In genomic region chr9:126395439-126396212, GRCh38 we compare ENCODE assay signal across 11 cellular contexts.
DNase-seq lines count a peak whose midpoint lies in the region; ATAC-seq and TF ChIP-seq lines count a peak whose summit lies in the region.
"Had no signal": no experiment of that assay in that cellular context is flagged by ENCODE, and none has a peak within 500 bp of the region (broad histone marks: within the 10 kb centered on the region; RNA-seq: fewer than 3 reads in every experiment).

No MANE protein-coding gene starts in this region.

- H3K27me3 ChIP-seq in DND-41 (ENCODE audit: insufficient read depth, low read length, poor library complexity) (no peaks in the 10 kb centered on the region), Loucy (ENCODE audit: insufficient read depth, low read length, poor library complexity, severe bottlenecking) (no peaks in the 10 kb centered on the region), brain microvascular endothelial cell (replicated peaks) (no peaks in the 10 kb centered on the region), neuronal stem cell (ENCODE audit: control insufficient read depth in 3 of 3, insufficient read depth in 3 of 3, low read depth in 1 of 3, low read length in 3 of 3) (no peaks in the 10 kb centered on the region)
- H3K27me3 ChIP-seq in naive thymus-derived CD4-positive, alpha-beta T cell (ENCODE audit: control insufficient read depth in 2 of 2, insufficient read depth in 2 of 2, low read length in 2 of 2) = no peaks in the 10 kb centered on the region

- H3K36me3 Mint-ChIP-seq in naive thymus-derived CD4-positive, alpha-beta T cell = peaks cover 1 to 14% (median 6%) of the 10 kb centered on the region in 5 donors
- H3K36me3 Mint-ChIP-seq in chondrocyte (ENCODE audit: low read depth) = peaks cover 12% of the 10 kb centered on the region

- in situ Hi-C loops in brain microvascular endothelial cell (cut with HindIII; ENCODE audit: low pct_ligation_motif_present, low sequenced_read_pairs) = no loop called here

- H3K9me3 ChIP-seq in DND-41 (ENCODE audit: insufficient read depth, low read length, severe bottlenecking) (no peaks in the 10 kb centered on the region), Loucy (ENCODE audit: insufficient read depth, low read depth, low read length) (no peaks in the 10 kb centered on the region), neuronal stem cell (replicated peaks in 1 of 2; ENCODE audit: control insufficient read depth in 2 of 2, insufficient read depth in 1 of 2, low read depth in 1 of 2, low read length in 2 of 2) (no peaks in the 10 kb centered on the region)
- H3K9me3 ChIP-seq in naive thymus-derived CD4-positive, alpha-beta T cell (ENCODE audit: control insufficient read depth in 2 of 3, low read length in 3 of 3) = no peaks in the 10 kb centered on the region

- H3F3A ChIP-seq in Loucy (ENCODE audit: low read depth) = peaks cover 10% of the 10 kb centered on the region

- no peak overlapping the region for H4K8ac ChIP-seq in neuronal stem cell (ENCODE audit: low read depth, low read length)

- H3K36me3 ChIP-seq in DND-41 (ENCODE audit: insufficient read depth, low read length) (peaks cover 17% of the 10 kb centered on the region; the same call in 1 of the 2 replicates), Loucy (ENCODE audit: insufficient read depth, low read length) (peaks cover 80% of the 10 kb centered on the region; the same call in 1 of the 2 replicates), brain microvascular endothelial cell (replicated peaks) (no peaks in the 10 kb centered on the region), neuronal stem cell (replicated peaks in 1 of 2; ENCODE audit: control insufficient read depth in 2 of 2, insufficient read depth in 2 of 2, low read length in 2 of 2) (peaks cover 19 to 83% of the 10 kb centered on the region in 2 donors)
- no peaks in the 10 kb centered on the region for H3K36me3 ChIP-seq in naive thymus-derived CD4-positive, alpha-beta T cell (ENCODE audit: control insufficient read depth in 2 of 3, insufficient read depth in 3 of 3, low read length in 3 of 3)

- H2AK5ac ChIP-seq in neuronal stem cell (ENCODE audit: low read depth, low read length) = no peak overlapping the region

- H2BK5ac ChIP-seq in neuronal stem cell (ENCODE audit: low read length) = no peak overlapping the region

- no peaks in the 10 kb centered on the region for H3K9me3 Mint-ChIP-seq in naive thymus-derived CD4-positive, alpha-beta T cell
- H3K9me3 Mint-ChIP-seq in chondrocyte (ENCODE audit: low read depth) = no peaks in the 10 kb centered on the region
- H3K9me3 Mint-ChIP-seq: activated naive CD4-positive, alpha-beta T cell treated with anti-CD3 and anti-CD28 coated beads for 36 hours had no signal

- H3K4me3 ChIP-seq in DND-41 (ENCODE audit: low read depth in 1 of 2, low read length in 2 of 2) (no peak overlapping the region), Loucy (ENCODE audit: low read length, poor library complexity, severe bottlenecking) (no peak overlapping the region), brain microvascular endothelial cell (ENCODE audit: low read depth, low read length) (no peak overlapping the region), neuronal stem cell (ENCODE audit: low read length in 2 of 2) (no peak overlapping the region)
- no peak overlapping the region for H3K4me3 ChIP-seq in naive thymus-derived CD4-positive, alpha-beta T cell (ENCODE audit: low read length)
- H3K4me3 ChIP-seq: smooth muscle cell had no signal

- H2AFZ ChIP-seq in DND-41 (ENCODE audit: low read depth, low read length) (no peak overlapping the region), Loucy (ENCODE audit: low read length) (no peak overlapping the region), neuronal stem cell (ENCODE audit: low read length) (no peak overlapping the region)

- H4K20me1 ChIP-seq in DND-41 (ENCODE audit: insufficient read depth, low read length) (peaks cover 12% of the 10 kb centered on the region; the same call in 1 of the 2 replicates), Loucy (ENCODE audit: insufficient read depth, low read length, poor library complexity, severe bottlenecking) (no peaks in the 10 kb centered on the region)

- H3K4ac ChIP-seq in neuronal stem cell (ENCODE audit: low read length) = no peak overlapping the region

- WGBS in neuronal stem cell (ENCODE audit: extremely low coverage in 2 of 2, insufficient read length in 2 of 2, insufficient replicate concordance in 1 of 2), 2 donors = no CpG with 5 or more reads among the region's 7 CpGs

- H3K18ac ChIP-seq in neuronal stem cell (ENCODE audit: low read length) = no peak overlapping the region

- H2BK15ac ChIP-seq in neuronal stem cell (ENCODE audit: low read length) = no peak overlapping the region

- POLR2A ChIA-PET in naive thymus-derived CD4-positive, alpha-beta T cell (lab: Charles Lee) = no interaction called here

- TF ChIP-seq CTCF in DND-41 (IDR thresholded peaks at IDR 0.05; ENCODE audit: borderline replicate concordance, extremely low read depth, low read length, poor library complexity, severe bottlenecking) = no peak
- no peak for TF ChIP-seq CTCF in Loucy (conservative IDR thresholded peaks at IDR 0.05; ENCODE audit: low read length)
- no peak for TF ChIP-seq CTCF in brain microvascular endothelial cell (IDR thresholded peaks at IDR 0.05; ENCODE audit: low read depth, low read length, missing control alignments)
- no peak for TF ChIP-seq CTCF in chondrocyte (IDR thresholded peaks at IDR 0.05)

- no peak overlapping the region for H3K23ac ChIP-seq in neuronal stem cell (ENCODE audit: low read depth, low read length, poor library complexity)

- DNase-seq in DND-41 = peak; percentile 17
- peak; percentile 46 for DNase-seq in brain microvascular endothelial cell
- no peak for DNase-seq in naive thymus-derived CD4-positive, alpha-beta T cell
- DNase-seq in activated effector memory CD4-positive, alpha-beta T cell treated with Interleukin-2 at 50 U/mL for 16 hours = no peak
- no peak for DNase-seq in neuronal stem cell (ENCODE audit: low spot score)
- DNase-seq in chondrocyte (ENCODE audit: low spot score) = no peak
- DNase-seq: activated naive CD4-positive, alpha-beta T cell treated with anti-CD3 and anti-CD28 coated beads for 36 hours; KBM-7 had no signal

- no peak overlapping the region for H2BK120ac ChIP-seq in neuronal stem cell (ENCODE audit: low read depth, low read length)

- H2BK12ac ChIP-seq in neuronal stem cell (ENCODE audit: low read length) = no peak overlapping the region

- H3K4me3 Mint-ChIP-seq in naive thymus-derived CD4-positive, alpha-beta T cell = peak overlapping the region in 1 of 10 donors; percentile 29
- H3K4me3 Mint-ChIP-seq in chondrocyte (ENCODE audit: unreplicated experiment) = no peak overlapping the region
- H3K4me3 Mint-ChIP-seq: activated naive CD4-positive, alpha-beta T cell treated with anti-CD3 and anti-CD28 coated beads for 36 hours had no signal

- CTCF ChIA-PET in naive thymus-derived CD4-positive, alpha-beta T cell (lab: Charles Lee) = interaction anchor here (0.6 to 2.8 kb wide), 4 partner anchors 12 to 1226 kb away, joined by 3 to 8 read pairs (median 5); no protein-coding TSS in a partner anchor

- intact Hi-C loops in naive thymus-derived CD4-positive, alpha-beta T cell (cut with micrococcal nuclease) = loop anchor here (5.0 kb wide), 3 partner anchors 68 to 838 kb away; partner anchors contain the start of gene MVB12B (in 1 of the 2)

- H3K27ac Mint-ChIP-seq in naive thymus-derived CD4-positive, alpha-beta T cell = peak overlapping the region in 8 of 9 donors; percentile 39 to 89 (median 72)
- H3K27ac Mint-ChIP-seq in chondrocyte (ENCODE audit: unreplicated experiment) = no peak overlapping the region
- H3K27ac Mint-ChIP-seq: activated naive CD4-positive, alpha-beta T cell treated with anti-CD3 and anti-CD28 coated beads for 36 hours had no signal

- no peak for ATAC-seq in DND-41 (ENCODE audit: insufficient read depth, low read depth)
- no peak for ATAC-seq in naive thymus-derived CD4-positive, alpha-beta T cell
- ATAC-seq in GM18502 (IDR thresholded peaks at IDR 0.05; ENCODE audit: poor library complexity, unreplicated experiment) = no peak

- peaks cover 0 to 11% (median 0%) of the 10 kb centered on the region in 5 donors for H3K27me3 Mint-ChIP-seq in naive thymus-derived CD4-positive, alpha-beta T cell
- H3K27me3 Mint-ChIP-seq in chondrocyte (ENCODE audit: low read depth) = no peaks in the 10 kb centered on the region

- H3K27ac ChIP-seq in DND-41 (ENCODE audit: low read length) (no peak overlapping the region), brain microvascular endothelial cell (no peak overlapping the region), neuronal stem cell (replicated peaks; ENCODE audit: low read length) (no peak overlapping the region)
- H3K27ac ChIP-seq in naive thymus-derived CD4-positive, alpha-beta T cell (ENCODE audit: low read depth, low read length) = no peak overlapping the region

- H3K79me2 ChIP-seq in DND-41 (ENCODE audit: insufficient read depth, low read length) (no peaks in the 10 kb centered on the region), Loucy (ENCODE audit: insufficient read depth, low read length) (peaks cover 10% of the 10 kb centered on the region; the same call in 1 of the 2 replicates)

- H3K14ac ChIP-seq in neuronal stem cell (ENCODE audit: low read length) = no peak overlapping the region

- 0 out of 2 replicates have a peak, but pooled peaks cover 3% of the 10 kb centered on the region for H3K4me1 ChIP-seq in DND-41 (ENCODE audit: insufficient read depth, low read length)
- H3K4me1 ChIP-seq in Loucy (ENCODE audit: insufficient read depth, low read length, poor library complexity, severe bottlenecking) = peaks cover 46% of the 10 kb centered on the region
- H3K4me1 ChIP-seq in naive thymus-derived CD4-positive, alpha-beta T cell (ENCODE audit: control insufficient read depth in 2 of 2, insufficient read depth in 2 of 2, low read length in 2 of 2) = peaks cover 22 to 28% of the 10 kb centered on the region in 2 donors
- peaks cover 0 to 7% of the 10 kb centered on the region in 2 donors for H3K4me1 ChIP-seq in neuronal stem cell (ENCODE audit: control insufficient read depth in 2 of 2, insufficient read depth in 1 of 2, low read depth in 1 of 2, low read length in 2 of 2)

- H4K91ac ChIP-seq in neuronal stem cell (ENCODE audit: low read depth, low read length, poor library complexity) = no peak overlapping the region

- no peak overlapping the region for H3K9ac ChIP-seq in DND-41 (ENCODE audit: low read depth, low read length)
- peak overlapping the region; percentile 59 for H3K9ac ChIP-seq in Loucy (ENCODE audit: low read depth, low read length, poor library complexity, severe bottlenecking)
- H3K9ac ChIP-seq in neuronal stem cell (ENCODE audit: low read depth, low read length, poor library complexity) = no peak overlapping the region

- H3K79me1 ChIP-seq in neuronal stem cell (ENCODE audit: low read depth, low read length) = no peaks in the 10 kb centered on the region

- no peak overlapping the region for H3K4me2 ChIP-seq in DND-41 (ENCODE audit: insufficient read depth, low read length)
- peak overlapping the region; percentile 36 for H3K4me2 ChIP-seq in Loucy (ENCODE audit: low read depth, low read length, poor library complexity, severe bottlenecking)
- no peak overlapping the region for H3K4me2 ChIP-seq in neuronal stem cell (ENCODE audit: insufficient read depth, low read length, poor library complexity, severe bottlenecking)
- H3K4me2 ChIP-seq: smooth muscle cell had no signal

- peaks cover 14 to 61% (median 28%) of the 10 kb centered on the region in 7 donors for H3K4me1 Mint-ChIP-seq in naive thymus-derived CD4-positive, alpha-beta T cell
- H3K4me1 Mint-ChIP-seq in chondrocyte (ENCODE audit: low read depth) = peaks cover 13% of the 10 kb centered on the region

- H3K9me2 ChIP-seq in Loucy (replicated peaks; ENCODE audit: low read depth, low read length) = no peaks in the 10 kb centered on the region

Comparison
In these comparisons a context has a peak if more than half of its experiments do, and no peak if none do; other contexts are left out.
1. DNase-seq: peak in DND-41 (single experiment) and brain microvascular endothelial cell (single experiment); none in naive thymus-derived CD4-positive, alpha-beta T cell (0 of 9), activated effector memory CD4-positive, alpha-beta T cell treated with Interleukin-2 at 50 U/mL for 16 hours (single experiment), neuronal stem cell (single experiment) and chondrocyte (single experiment).